ENCODE assay signal across 18 cellular contexts in the genomic region with DNA sequence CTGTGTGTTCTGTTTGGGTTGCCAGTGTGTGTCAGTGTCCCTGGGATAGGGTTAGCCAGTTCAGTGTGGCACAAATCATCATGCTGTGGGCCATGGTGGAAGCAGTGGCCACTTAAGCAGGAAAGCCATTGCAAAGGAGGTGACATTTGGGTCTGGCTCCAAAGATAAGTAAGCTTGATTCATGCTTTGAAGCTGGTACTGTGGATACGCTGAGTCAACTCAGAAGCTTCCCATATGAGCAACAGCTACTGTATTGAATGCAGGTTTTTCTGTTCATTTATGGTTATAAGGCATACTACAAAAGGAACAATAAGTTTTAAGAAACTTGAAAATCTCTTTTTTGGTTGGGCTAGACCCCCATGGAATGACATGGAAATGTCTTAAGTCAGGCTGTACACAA.
"Had no signal": no experiment of that assay in that cellular context is flagged by ENCODE, and none has a peak within 500 bp of the region (broad histone marks: within the 10 kb centered on the region; RNA-seq: fewer than 3 reads in every experiment).

No MANE protein-coding gene starts in this region.

- H3K4me3 ChIP-seq: adrenal gland, gastrocnemius medialis, spleen, upper lobe of right lung had no signal

- H3K36me3 Mint-ChIP-seq: activated naive CD4-positive, alpha-beta T cell treated with anti-CD3 and anti-CD28 coated beads, Interleukin-2, amount 50 U/mL, for 72 hours; stimulated activated naive B cell treated with anti-CD40 and anti-IgM and Interleukin-4, amounts not matched to agents 10 μg/mL and 1 μg/mL and 100 μg/mL, for 72 hours; WTC11 had no signal

- H3K27me3 ChIP-seq: adrenal gland, gastrocnemius medialis, spleen, upper lobe of right lung had no signal

- H3K27ac ChIP-seq: adrenal gland, gastrocnemius medialis, spleen, upper lobe of right lung had no signal

- H3K36me3 ChIP-seq: adrenal gland, gastrocnemius medialis, spleen, upper lobe of right lung had no signal

- H3K9me3 ChIP-seq: adrenal gland, gastrocnemius medialis, spleen, upper lobe of right lung had no signal

- H3K9me3 Mint-ChIP-seq: effector memory CD8-positive, alpha-beta T cell; WTC11 had no signal

- FAIRE-seq: bronchial epithelial cell had no signal

- H3K27ac Mint-ChIP-seq: activated CD4-positive, alpha-beta T cell treated with anti-CD3 and anti-CD28 coated beads for 36 hours; activated naive CD4-positive, alpha-beta T cell treated with anti-CD3 and anti-CD28 coated beads, Interleukin-2, amount 50 U/mL, for 72 hours; effector memory CD8-positive, alpha-beta T cell; stimulated activated naive B cell treated with anti-CD40 and anti-IgM and Interleukin-4, amounts not matched to agents 10 μg/mL and 1 μg/mL and 100 μg/mL, for 72 hours; WTC11 had no signal

- H3K4me1 Mint-ChIP-seq: activated CD4-positive, alpha-beta T cell treated with anti-CD3 and anti-CD28 coated beads for 36 hours; stimulated activated naive B cell treated with anti-CD40 and anti-IgM and Interleukin-4, amounts not matched to agents 10 μg/mL and 1 μg/mL and 100 μg/mL, for 72 hours had no signal

- H3K4me1 ChIP-seq: adrenal gland, gastrocnemius medialis, spleen, upper lobe of right lung had no signal

- ATAC-seq: activated CD4-positive, alpha-beta T cell treated with anti-CD3 and anti-CD28 coated beads for 36 hours; effector memory CD8-positive, alpha-beta T cell; gastrocnemius medialis; left ventricle myocardium superior; stimulated activated naive B cell treated with anti-CD40 and anti-IgM and Interleukin-4, amounts not matched to agents 10 μg/mL and 1 μg/mL and 100 μg/mL, for 72 hours; upper lobe of right lung; WTC11 had no signal

- H3K27me3 Mint-ChIP-seq: activated CD4-positive, alpha-beta T cell treated with anti-CD3 and anti-CD28 coated beads for 36 hours; effector memory CD8-positive, alpha-beta T cell; stimulated activated naive B cell treated with anti-CD40 and anti-IgM and Interleukin-4, amounts not matched to agents 10 μg/mL and 1 μg/mL and 100 μg/mL, for 72 hours had no signal

- H3K4me3 Mint-ChIP-seq: activated CD4-positive, alpha-beta T cell treated with anti-CD3 and anti-CD28 coated beads for 36 hours; effector memory CD8-positive, alpha-beta T cell; stimulated activated naive B cell treated with anti-CD40 and anti-IgM and Interleukin-4, amounts not matched to agents 10 μg/mL and 1 μg/mL and 100 μg/mL, for 72 hours; WTC11 had no signal

- DNase-seq: activated CD4-positive, alpha-beta T cell treated with anti-CD3 and anti-CD28 coated beads for 36 hours; activated CD4-positive, alpha-beta T cell treated with anti-CD3 and anti-CD28 coated beads, Interleukin-2, amount 50 U/mL, for 48 hours; activated gamma-delta T cell treated with Interleukin-2 at 50 U/mL for 16 hours; adrenal gland; effector memory CD8-positive, alpha-beta T cell; gastrocnemius medialis; head of caudate nucleus; kidney glomerular epithelial cell; left ventricle myocardium superior; retina; spleen; stimulated activated CD4-positive, alpha-beta T cell treated with anti-CD3 and anti-CD28 coated beads, Interleukin-4, amount 100 ng/mL, for 4 hours; stimulated activated naive B cell treated with anti-CD40 and anti-IgM and Interleukin-4, amounts not matched to agents 10 μg/mL and 1 μg/mL and 100 μg/mL, for 72 hours; T1000; upper lobe of right lung had no signal
